Comparison of ENCODE assay signal across 14 cellular contexts in the genomic region with DNA sequence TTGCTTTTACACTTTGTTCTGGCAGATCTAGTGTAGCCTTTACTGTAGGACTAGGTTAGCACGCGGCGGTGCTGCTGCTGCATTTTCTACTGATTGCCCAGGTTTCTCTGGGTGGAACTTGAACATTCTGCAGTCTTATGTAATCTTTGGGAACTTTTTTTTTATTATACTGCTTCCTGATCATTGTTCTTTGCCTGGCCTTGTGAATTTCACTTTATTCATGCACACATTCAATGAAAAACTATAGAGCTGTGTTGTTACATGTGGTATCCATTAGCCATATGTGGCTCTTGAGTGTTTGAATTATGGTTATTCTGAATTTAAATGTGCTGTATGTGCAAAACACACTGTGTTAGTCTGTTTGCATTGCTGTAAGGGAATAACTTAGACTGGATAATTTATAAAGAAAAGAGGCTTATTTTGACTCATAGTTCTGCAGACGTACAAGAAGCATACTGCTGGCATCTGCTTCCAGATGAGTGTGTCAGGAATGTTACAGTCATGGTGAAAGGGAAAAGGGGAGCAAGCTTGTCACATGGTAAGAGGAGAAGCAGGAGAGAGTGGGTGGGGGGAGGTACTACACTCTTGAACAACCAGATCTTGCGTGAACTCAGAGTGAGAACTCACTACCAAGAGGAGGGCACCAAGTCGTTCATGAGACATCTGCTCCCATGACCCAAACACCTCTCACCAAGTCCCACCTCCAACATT. TPM values are rescaled to one million over a fixed set of nuclear protein-coding genes. Genes with fewer than 3 reads are reported as not detected.
DNase-seq lines count a peak whose midpoint lies in the region; ATAC-seq and TF ChIP-seq lines count a peak whose summit lies in the region.
"Had no signal": no experiment of that assay in that cellular context is flagged by ENCODE, and none has a peak within 500 bp of the region (broad histone marks: within the 10 kb centered on the region; RNA-seq: fewer than 3 reads in every experiment).

No MANE protein-coding gene starts in this region.

- H3K27me3 ChIP-seq in mammary epithelial cell (ENCODE audit: insufficient read depth, low read length) (no peaks in the 10 kb centered on the region), breast epithelium (no peaks in the 10 kb centered on the region), neuronal stem cell (ENCODE audit: control insufficient read depth in 3 of 3, insufficient read depth in 3 of 3, low read depth in 1 of 3, low read length in 3 of 3) (no peaks in the 10 kb centered on the region), MG63 (no peaks in the 10 kb centered on the region)

- H3K36me3 ChIP-seq in mammary epithelial cell (ENCODE audit: insufficient read depth, low read length): no peaks in the 10 kb centered on the region
- no peaks in the 10 kb centered on the region for H3K36me3 ChIP-seq in breast epithelium
- peaks cover 1 to 4% of the 10 kb centered on the region in 2 donors for H3K36me3 ChIP-seq in neuronal stem cell (replicated peaks in 1 of 2; ENCODE audit: control insufficient read depth in 2 of 2, insufficient read depth in 2 of 2, low read length in 2 of 2)
- peaks cover 38% of the 10 kb centered on the region for H3K36me3 ChIP-seq in MG63

- H2AFZ ChIP-seq in mammary epithelial cell (ENCODE audit: low read depth, low read length): no peak overlapping the region
- no peak overlapping the region for H2AFZ ChIP-seq in neuronal stem cell (ENCODE audit: low read length)

- no peak overlapping the region for H2BK15ac ChIP-seq in neuronal stem cell (ENCODE audit: low read length)

- in situ Hi-C loops in mammary epithelial cell (cut with MboI; ENCODE audit: low sequenced_read_pairs in 2 of 2): no loop called here

- no peak overlapping the region for H3K4me3 ChIP-seq in mammary epithelial cell (replicated peaks in 1 of 3; ENCODE audit: insufficient read depth in 1 of 3, low read depth in 2 of 3, low read length in 3 of 3)
- H3K4me3 ChIP-seq in breast epithelium: no peak overlapping the region
- H3K4me3 ChIP-seq in epithelial cell of esophagus (ENCODE audit: low read length): no peak overlapping the region
- no peak overlapping the region for H3K4me3 ChIP-seq in neuronal stem cell (ENCODE audit: low read length in 2 of 2)
- H3K4me3 ChIP-seq in MG63: no peak overlapping the region

- TF ChIP-seq CTCF in mammary epithelial cell (conservative IDR thresholded peaks at IDR 0.05 in 1 of 2, IDR thresholded peaks at IDR 0.05 in 1 of 2; ENCODE audit: extremely low read depth in 1 of 2, insufficient read depth in 1 of 2, low read depth in 1 of 2, low read length in 2 of 2) (no peak), breast epithelium (IDR thresholded peaks at IDR 0.05) (no peak), epithelial cell of esophagus (IDR thresholded peaks at IDR 0.05; ENCODE audit: insufficient read depth, low read depth, low read length, missing control alignments) (no peak)

- no TSS peak for BruUV-seq in mammary epithelial cell (replicated peaks; lab: Mats Ljungman, UMichigan)

- DNase-seq in mammary epithelial cell (no peak), breast epithelium (ENCODE audit: low spot score in 2 of 2) (no peak), epithelial cell of esophagus (ENCODE audit: low read depth) (peak; percentile 27), left lobe of liver (ENCODE audit: low spot score) (peak; percentile 66), neuronal stem cell (ENCODE audit: low spot score) (no peak), MG63 (no peak)
- DNase-seq in stimulated activated naive CD4-positive, alpha-beta T cell treated with Interleukin-2 at 50 U/mL for 16 hours (lab: John Stamatoyannopoulos, UW): no peak
- DNase-seq: activated naive CD8-positive, alpha-beta T cell treated with anti-CD3 and anti-CD28 coated beads for 36 hours; cortex of kidney; DMS 273 treated with DMSO at 0.1 percent for 48 hours; kidney; NCI-H1092 had no signal

- H4K91ac ChIP-seq in neuronal stem cell (ENCODE audit: low read depth, low read length, poor library complexity): no peak overlapping the region

- CTCF ChIA-PET in mammary epithelial cell (lab: Charles Lee; ENCODE audit: low non-redundant PET): no interaction called here

- H3K9ac ChIP-seq in mammary epithelial cell (ENCODE audit: insufficient read depth, low read length) (no peak overlapping the region), neuronal stem cell (ENCODE audit: low read depth, low read length, poor library complexity) (no peak overlapping the region)

- no peaks in the 10 kb centered on the region for H3K4me1 ChIP-seq in mammary epithelial cell (ENCODE audit: insufficient read depth, low read length)
- no peaks in the 10 kb centered on the region for H3K4me1 ChIP-seq in breast epithelium
- H3K4me1 ChIP-seq in neuronal stem cell (ENCODE audit: control insufficient read depth in 2 of 2, insufficient read depth in 1 of 2, low read depth in 1 of 2, low read length in 2 of 2): no peaks in the 10 kb centered on the region

- H3K14ac ChIP-seq in neuronal stem cell (ENCODE audit: low read length): no peak overlapping the region

- H3K4me2 ChIP-seq in mammary epithelial cell (ENCODE audit: insufficient read depth, low read depth, low read length) (peak overlapping the region; percentile 3), neuronal stem cell (ENCODE audit: insufficient read depth, low read length, poor library complexity, severe bottlenecking) (no peak overlapping the region)

- no peak overlapping the region for H3K4ac ChIP-seq in neuronal stem cell (ENCODE audit: low read length)

- H3K23ac ChIP-seq in neuronal stem cell (ENCODE audit: low read depth, low read length, poor library complexity): no peak overlapping the region

- ATAC-seq in left lobe of liver (peak; percentile 95), HG03045 (IDR thresholded peaks at IDR 0.05; ENCODE audit: unreplicated experiment) (no peak)

- H2BK12ac ChIP-seq in neuronal stem cell (ENCODE audit: low read length): no peak overlapping the region

- dilution Hi-C loops in mammary epithelial cell (cut with HindIII; ENCODE audit: low sequenced_read_pairs): no loop called here

- peaks cover 97% of the 10 kb centered on the region for H3K79me2 ChIP-seq in mammary epithelial cell (ENCODE audit: insufficient read depth, low read length)

- no peak overlapping the region for H4K8ac ChIP-seq in neuronal stem cell (ENCODE audit: low read depth, low read length)

- no peak overlapping the region for H3K18ac ChIP-seq in neuronal stem cell (ENCODE audit: low read length)

- no peaks in the 10 kb centered on the region for H4K20me1 ChIP-seq in mammary epithelial cell (ENCODE audit: insufficient read depth, low read length)

- no peak overlapping the region for H2AK5ac ChIP-seq in neuronal stem cell (ENCODE audit: low read depth, low read length)

- no peak overlapping the region for H2BK5ac ChIP-seq in neuronal stem cell (ENCODE audit: low read length)

- no peak overlapping the region for H2BK120ac ChIP-seq in neuronal stem cell (ENCODE audit: low read depth, low read length)

- intact Hi-C loops in mammary epithelial cell (cut with micrococcal nuclease): loop anchor here (10.0 kb wide), 1 partner anchor 53 kb away; no protein-coding TSS in a partner anchor
- intact Hi-C loops in breast epithelium (cut with DNase I; ENCODE audit: low total_unique reads): no loop called here

- no peaks in the 10 kb centered on the region for H3K9me3 ChIP-seq in mammary epithelial cell (replicated peaks; ENCODE audit: insufficient read depth, low read length)
- H3K9me3 ChIP-seq in breast epithelium: peaks cover under 1 to 4% of the 10 kb centered on the region in 2 donors
- H3K9me3 ChIP-seq in neuronal stem cell (replicated peaks in 1 of 2; ENCODE audit: control insufficient read depth in 2 of 2, insufficient read depth in 1 of 2, low read depth in 1 of 2, low read length in 2 of 2): peaks cover 5 to 20% of the 10 kb centered on the region in 2 donors
- peaks cover 13% of the 10 kb centered on the region for H3K9me3 ChIP-seq in MG63

- H3K27ac ChIP-seq in mammary epithelial cell (ENCODE audit: insufficient read depth, low read depth, low read length): no peak overlapping the region
- H3K27ac ChIP-seq in breast epithelium: no peak overlapping the region
- H3K27ac ChIP-seq in neuronal stem cell (replicated peaks; ENCODE audit: low read length): no peak overlapping the region
- H3K27ac ChIP-seq: 22Rv1 had no signal

- H3K79me1 ChIP-seq in neuronal stem cell (ENCODE audit: low read depth, low read length): no peaks in the 10 kb centered on the region

- no peak for TF ChIP-seq POLR2A in breast epithelium (IDR thresholded peaks at IDR 0.05)

- 99% methylated on average over 6 of the region's 6 CpGs for WGBS in mammary epithelial cell (ENCODE audit: low coverage, missing lambda C conversion rate)
- no CpG with 5 or more reads among the region's 6 CpGs for WGBS in neuronal stem cell (ENCODE audit: extremely low coverage in 2 of 2, insufficient read length in 2 of 2, insufficient replicate concordance in 1 of 2), 2 donors

RNA-seq across cellular contexts. Expression of a gene that starts 26.5 kb away (rescaled TPM):
- total RNA-seq in mammary epithelial cell (10 to 100 TPM; 39.8 to 46.0 TPM), breast epithelium (10 to 100 TPM; 41.6 to 77.6 (median 63.4) TPM), left lobe of liver (20.7 TPM)
- 19.0 TPM for polyA plus RNA-seq in mammary epithelial cell
- 26.4 TPM for polyA minus RNA-seq in mammary epithelial cell
- 15.8 TPM for polyA plus RNA-seq in neuronal stem cell (2013, experiment 1 of 2)
- polyA plus RNA-seq in neuronal stem cell (2013, experiment 2 of 2): 15.0 TPM
- total RNA-seq in MG63 (2014; rRNA removed; shearing (Covaris generic); ENCODE audit: low replicate concordance): 29.1 and 68.8 TPM in 2 replicates

Comparison
In these comparisons a context has a peak if more than half of its experiments do, and no peak if none do; other contexts are left out.
1. DNase-seq: peak in epithelial cell of esophagus (single experiment) and left lobe of liver (single experiment); none in mammary epithelial cell (single experiment), breast epithelium (0 of 2), neuronal stem cell (single experiment), stimulated activated naive CD4-positive, alpha-beta T cell treated with Interleukin-2 at 50 U/mL for 16 hours (single experiment) and MG63 (single experiment).